Comparison of ENCODE assay signal across 9 cellular contexts in genomic region chr9:76419782-76420380, GRCh38. TPM values are rescaled to one million over a fixed set of nuclear protein-coding genes. Genes with fewer than 3 reads are reported as not detected.
DNase-seq lines count a peak whose midpoint lies in the region; ATAC-seq and TF ChIP-seq lines count a peak whose summit lies in the region.
"Had no signal": no experiment of that assay in that cellular context is flagged by ENCODE, and none has a peak within 500 bp of the region (broad histone marks: within the 10 kb centered on the region; RNA-seq: fewer than 3 reads in every experiment).

No MANE protein-coding gene starts in this region.

- H3K27ac ChIP-seq in tibial artery: no peak overlapping the region
- H3K27ac ChIP-seq: SJCRH30 had no signal

- H3K4me1 ChIP-seq in tibial artery: peaks cover 0 to 6% (median 0%) of the 10 kb centered on the region in 4 donors
- H3K4me1 ChIP-seq: SJCRH30 had no signal

- no peaks in the 10 kb centered on the region for H3K27me3 ChIP-seq in tibial artery

- H3K36me3 ChIP-seq in tibial artery: no peaks in the 10 kb centered on the region
- H3K36me3 ChIP-seq: SJCRH30 had no signal

- ATAC-seq in esophagus mucosa (peak; percentile 57), GM19023 (IDR thresholded peaks at IDR 0.05; ENCODE audit: unreplicated experiment) (no peak), GM18520 (IDR thresholded peaks at IDR 0.05; ENCODE audit: unreplicated experiment) (no peak)

- no peaks in the 10 kb centered on the region for H3K9me3 ChIP-seq in tibial artery

- TF ChIP-seq CTCF in tibial artery (IDR thresholded peaks at IDR 0.05): peak; percentile 13 to 34

- intact Hi-C loops in tibial artery (cut with DNase I; ENCODE audit: low total_unique reads): no loop called here

- no peak overlapping the region for H3K4me3 ChIP-seq in tibial artery
- H3K4me3 ChIP-seq: SJCRH30 had no signal

- DNase-seq in NCI-H82 (lab: John Stamatoyannopoulos, UW) (peak; percentile 49), NCI-H82 treated with DMSO at 0.1 percent for 48 hours (lab: John Stamatoyannopoulos, UW; ENCODE audit: unreplicated experiment) (no peak), NCI-H146 treated with DMSO at 0.1 percent for 48 hours (lab: John Stamatoyannopoulos, UW; ENCODE audit: unreplicated experiment) (peak; percentile 3), tibial artery (no peak)
- DNase-seq in stimulated activated CD4-positive, alpha-beta T cell treated with anti-CD3 and anti-CD28 coated beads, Interleukin-2, amount 100 ng/mL, for 48 hours: no peak

RNA-seq across cellular contexts. Expression of gene RFK, which starts 25.7 kb away (rescaled TPM):
- 6.6 TPM for total RNA-seq in esophagus mucosa

RNA-seq across cellular contexts. Expression of gene GCNT1, which starts 39.1 kb away (rescaled TPM):
- total RNA-seq in esophagus mucosa: 3.8 TPM

Comparison
In these comparisons a context has a peak if more than half of its experiments do, and no peak if none do; other contexts are left out.
1. DNase-seq: peak in NCI-H82 (single experiment) and NCI-H146 treated with DMSO at 0.1 percent for 48 hours (single experiment); none in NCI-H82 treated with DMSO at 0.1 percent for 48 hours (single experiment), tibial artery (0 of 2) and stimulated activated CD4-positive, alpha-beta T cell treated with anti-CD3 and anti-CD28 coated beads, Interleukin-2, amount 100 ng/mL, for 48 hours (0 of 2).